8 cellular contexts compared by ENCODE assay signal in genomic region chr5:172641359-172642045, GRCh38. TPM values are rescaled to one million over a fixed set of nuclear protein-coding genes. Genes with fewer than 3 reads are reported as not detected.
DNase-seq lines count a peak whose midpoint lies in the region; ATAC-seq and TF ChIP-seq lines count a peak whose summit lies in the region.

No MANE protein-coding gene starts in this region.

- H3K9me3 ChIP-seq in CD4-positive, alpha-beta memory T cell (ENCODE audit: control insufficient read depth in 1 of 2, low read length in 2 of 2), result no peaks in the 10 kb centered on the region

- H3K4me3 ChIP-seq in CD4-positive, alpha-beta memory T cell (ENCODE audit: low read length in 2 of 2), result no peak overlapping the region
- H3K4me3 ChIP-seq in iPS-11a (ENCODE audit: low read depth, low read length), result peak overlapping the region; percentile 66

- no peak overlapping the region for H3K27ac ChIP-seq in CD4-positive, alpha-beta memory T cell (ENCODE audit: low read depth, low read length)

- no peak overlapping the region for H3K27ac Mint-ChIP-seq in CD4-positive, alpha-beta memory T cell
- no peak overlapping the region for H3K27ac Mint-ChIP-seq in HFFc6
- H3K27ac Mint-ChIP-seq in activated T-helper 17 cell treated with anti-CD3 and anti-CD28 coated beads, Interleukin-2, amount 50 U/mL, for 72 hours, result no peak overlapping the region
- H3K27ac Mint-ChIP-seq in stimulated activated effector memory CD8-positive, alpha-beta T cell treated with anti-CD3 and anti-CD28 coated beads, Interleukin-12 subunit alpha, Interleukin-12 subunit beta, amount 100 ng/mL, for 72 hours, result no peak overlapping the region

- CTCF ChIA-PET in CD4-positive, alpha-beta memory T cell (lab: Charles Lee; ENCODE audit: partially characterized antibody), result no interaction called here

- peaks cover 0 to 2% (median 0%) of the 10 kb centered on the region in 8 donors for H3K9me3 Mint-ChIP-seq in CD4-positive, alpha-beta memory T cell
- H3K9me3 Mint-ChIP-seq in HFFc6, result no peaks in the 10 kb centered on the region
- no peaks in the 10 kb centered on the region for H3K9me3 Mint-ChIP-seq in activated T-helper 17 cell treated with anti-CD3 and anti-CD28 coated beads, Interleukin-2, amount 50 U/mL, for 72 hours
- no peaks in the 10 kb centered on the region for H3K9me3 Mint-ChIP-seq in stimulated activated effector memory CD8-positive, alpha-beta T cell treated with anti-CD3 and anti-CD28 coated beads, Interleukin-12 subunit alpha, Interleukin-12 subunit beta, amount 100 ng/mL, for 72 hours

- peaks cover 8% of the 10 kb centered on the region for H3K27me3 ChIP-seq in CD4-positive, alpha-beta memory T cell (ENCODE audit: insufficient read depth, low read length)

- peaks cover 28% of the 10 kb centered on the region in 2 donors for H3K27me3 Mint-ChIP-seq in CD4-positive, alpha-beta memory T cell
- peaks cover 5% of the 10 kb centered on the region for H3K27me3 Mint-ChIP-seq in HFFc6 (ENCODE audit: insufficient read depth)
- peaks cover 28% of the 10 kb centered on the region for H3K27me3 Mint-ChIP-seq in activated T-helper 17 cell treated with anti-CD3 and anti-CD28 coated beads, Interleukin-2, amount 50 U/mL, for 72 hours

- intact Hi-C loops in CD4-positive, alpha-beta memory T cell (cut with micrococcal nuclease), result no loop called here

- H3K36me3 Mint-ChIP-seq in CD4-positive, alpha-beta memory T cell, result no peaks in the 10 kb centered on the region
- H3K36me3 Mint-ChIP-seq in HFFc6 (ENCODE audit: low read depth), result no peaks in the 10 kb centered on the region; the same call in 1 of the 2 replicates
- H3K36me3 Mint-ChIP-seq in activated T-helper 17 cell treated with anti-CD3 and anti-CD28 coated beads, Interleukin-2, amount 50 U/mL, for 72 hours (ENCODE audit: low read depth), result no peaks in the 10 kb centered on the region
- H3K36me3 Mint-ChIP-seq in stimulated activated effector memory CD8-positive, alpha-beta T cell treated with anti-CD3 and anti-CD28 coated beads, Interleukin-12 subunit alpha, Interleukin-12 subunit beta, amount 100 ng/mL, for 72 hours, result no peaks in the 10 kb centered on the region

- peak; percentile 52; the same call in 1 of the 2 replicates for TF ChIP-seq CTCF in HFFc6 (IDR thresholded peaks at IDR 0.05)

- no peaks in the 10 kb centered on the region for H3K36me3 ChIP-seq in CD4-positive, alpha-beta memory T cell (ENCODE audit: insufficient read depth, low read length)

- ATAC-seq in activated T-helper 17 cell treated with anti-CD3 and anti-CD28 coated beads, Interleukin-2, amount 50 U/mL, for 72 hours (replicated peaks), result peak; percentile 36
- peak; percentile 44 for ATAC-seq in stimulated activated effector memory CD8-positive, alpha-beta T cell treated with anti-CD3 and anti-CD28 coated beads, Interleukin-12 subunit alpha, Interleukin-12 subunit beta, amount 100 ng/mL, for 72 hours

- POLR2A ChIA-PET in CD4-positive, alpha-beta memory T cell (lab: Charles Lee; ENCODE audit: partially characterized antibody), result no interaction called here

- H3K4me1 ChIP-seq in CD4-positive, alpha-beta memory T cell (ENCODE audit: insufficient read depth, low read length), result peaks cover 7% of the 10 kb centered on the region

- peaks cover 0 to 11% (median 2%) of the 10 kb centered on the region in 4 donors for H3K4me1 Mint-ChIP-seq in CD4-positive, alpha-beta memory T cell
- H3K4me1 Mint-ChIP-seq in HFFc6 (ENCODE audit: low read depth), result peaks cover 26% of the 10 kb centered on the region
- H3K4me1 Mint-ChIP-seq in activated T-helper 17 cell treated with anti-CD3 and anti-CD28 coated beads, Interleukin-2, amount 50 U/mL, for 72 hours, result no peaks in the 10 kb centered on the region
- peaks cover 6% of the 10 kb centered on the region for H3K4me1 Mint-ChIP-seq in stimulated activated effector memory CD8-positive, alpha-beta T cell treated with anti-CD3 and anti-CD28 coated beads, Interleukin-12 subunit alpha, Interleukin-12 subunit beta, amount 100 ng/mL, for 72 hours

- DNase-seq in CD4-positive, alpha-beta memory T cell, result no peak
- DNase-seq in HFFc6 (no peak), T1000 (lab: John Stamatoyannopoulos, UW) (no peak), AML-193 (lab: John Stamatoyannopoulos, UW) (no peak)
- DNase-seq in stimulated activated effector memory CD8-positive, alpha-beta T cell treated with anti-CD3 and anti-CD28 coated beads, Interleukin-12 subunit alpha, Interleukin-12 subunit beta, amount 100 ng/mL, for 72 hours (ENCODE audit: low spot score in 2 of 2), result peak; percentile 6 to 58
- no peak for DNase-seq in activated effector memory CD4-positive, alpha-beta T cell treated with Interleukin-2 at 50 U/mL for 16 hours

- peak overlapping the region in 5 of 8 donors; percentile 30 to 70 (median 43) for H3K4me3 Mint-ChIP-seq in CD4-positive, alpha-beta memory T cell
- peak overlapping the region; percentile 78 for H3K4me3 Mint-ChIP-seq in HFFc6
- peak overlapping the region; percentile 26 for H3K4me3 Mint-ChIP-seq in activated T-helper 17 cell treated with anti-CD3 and anti-CD28 coated beads, Interleukin-2, amount 50 U/mL, for 72 hours
- H3K4me3 Mint-ChIP-seq in stimulated activated effector memory CD8-positive, alpha-beta T cell treated with anti-CD3 and anti-CD28 coated beads, Interleukin-12 subunit alpha, Interleukin-12 subunit beta, amount 100 ng/mL, for 72 hours, result peak overlapping the region; percentile 41

RNA-seq across cellular contexts. Expression of gene NEURL1B, which starts 0.4 kb away (rescaled TPM):
- total RNA-seq in CD4-positive, alpha-beta memory T cell, result under 1 TPM; 0.08 to 0.20 TPM
- under 1 TPM in 1 of 2 donors, not detected in 1; 0.02 TPM for polyA plus RNA-seq in CD4-positive, alpha-beta memory T cell
- total RNA-seq in HFFc6 (2021; fragmentation: NEBNext Ultra II Directional; extraction: Animal tissue kit (Norgen Biotek cat#: 25700)), result 1 to 10 TPM; 2.0 to 8.6 (median 7.1) TPM
- 1 to 10 TPM in 1 of 2 donors, under 1 TPM in 1; 0.52 to 1.2 TPM for total RNA-seq in activated T-helper 17 cell treated with anti-CD3 and anti-CD28 coated beads, Interleukin-2, amount 50 U/mL, for 72 hours

Comparison
In these comparisons a context has a peak if more than half of its experiments do, and no peak if none do; other contexts are left out.
1. DNase-seq: peak in stimulated activated effector memory CD8-positive, alpha-beta T cell treated with anti-CD3 and anti-CD28 coated beads, Interleukin-12 subunit alpha, Interleukin-12 subunit beta, amount 100 ng/mL, for 72 hours (2 of 2); none in CD4-positive, alpha-beta memory T cell (0 of 5), HFFc6 (single experiment), T1000 (single experiment), activated effector memory CD4-positive, alpha-beta T cell treated with Interleukin-2 at 50 U/mL for 16 hours (single experiment) and AML-193 (0 of 2).
2. H3K4me3 Mint-ChIP-seq: peak in every context shown above with its lines; median percentile 78 in HFFc6; 43 in CD4-positive, alpha-beta memory T cell; 41 in stimulated activated effector memory CD8-positive, alpha-beta T cell treated with anti-CD3 and anti-CD28 coated beads, Interleukin-12 subunit alpha, Interleukin-12 subunit beta, amount 100 ng/mL, for 72 hours; 26 in activated T-helper 17 cell treated with anti-CD3 and anti-CD28 coated beads, Interleukin-2, amount 50 U/mL, for 72 hours.